Comparison of ENCODE assay signal across 28 cellular contexts in the genomic region with DNA sequence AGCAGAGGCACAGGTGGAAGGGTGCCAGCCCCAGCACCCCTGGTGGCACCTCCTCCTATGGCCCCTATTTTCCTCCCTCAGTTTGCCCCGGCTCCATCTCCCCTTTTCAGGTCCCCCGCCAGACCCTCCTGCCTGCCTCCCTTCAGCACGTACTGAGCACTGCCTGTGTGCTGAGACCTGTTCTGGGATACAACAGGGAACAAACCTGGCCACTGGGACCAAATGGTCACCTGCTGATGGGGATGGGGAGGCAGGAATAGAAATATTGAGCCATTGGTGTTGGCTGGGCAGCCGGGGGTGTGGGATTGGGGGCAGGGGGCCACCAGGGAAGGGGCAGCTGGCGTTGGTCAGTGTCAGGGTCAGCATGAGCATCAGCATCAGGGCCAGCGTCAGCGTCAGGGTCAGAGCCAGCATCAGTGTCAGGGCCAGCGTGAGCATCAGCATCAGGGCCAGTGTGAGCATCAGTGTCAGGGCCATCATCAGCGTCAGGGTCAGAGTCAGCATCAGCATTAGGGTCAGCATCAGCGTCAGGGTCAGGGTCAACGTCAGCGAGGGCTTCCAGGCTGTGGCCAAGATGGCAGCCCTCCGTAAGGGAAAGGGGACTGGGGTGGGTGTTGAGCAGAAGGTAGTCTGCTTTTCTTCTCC. TPM values are rescaled to one million over a fixed set of nuclear protein-coding genes. Genes with fewer than 3 reads are reported as not detected.
DNase-seq lines count a peak whose midpoint lies in the region; ATAC-seq and TF ChIP-seq lines count a peak whose summit lies in the region.
"Had no signal": no experiment of that assay in that cellular context is flagged by ENCODE, and none has a peak within 500 bp of the region (broad histone marks: within the 10 kb centered on the region; RNA-seq: fewer than 3 reads in every experiment).

No MANE protein-coding gene starts in this region.

- H3K4me2 ChIP-seq in BLaER1: peak overlapping the region; percentile 52
- H3K4me2 ChIP-seq: A549, GM23338, PC-9 had no signal

- peaks cover 5% of the 10 kb centered on the region for H3K36me3 Mint-ChIP-seq in Caco-2 (ENCODE audit: insufficient read depth, unreplicated experiment)

- ATAC-seq in left lobe of liver (no peak), GM19395 (IDR thresholded peaks at IDR 0.05; ENCODE audit: unreplicated experiment) (no peak)
- ATAC-seq: A549, GM23338, Right ventricle myocardium inferior, SK-N-SH treated with all-trans-retinoic acid at 6 μM for 48 hours had no signal

- CTCF ChIA-PET in Caco-2 (lab: Charles Lee): no interaction called here

- peaks cover 44% of the 10 kb centered on the region for H3K4me1 ChIP-seq in BLaER1
- H3K4me1 ChIP-seq in Caco-2: no peaks in the 10 kb centered on the region
- H3K4me1 ChIP-seq: A549, SJCRH30 had no signal

- DNase-seq in H7 (peak; percentile 26), left lobe of liver (ENCODE audit: low spot score) (peak; percentile 40), ureter (ENCODE audit: low spot score) (peak; percentile 42), DMS79 treated with DMSO at 0.1 percent for 48 hours (lab: John Stamatoyannopoulos, UW) (no peak), Caco-2 (no peak)
- DNase-seq: Calu3; CD8-positive, alpha-beta memory T cell; DMS153; HFFc6; KG1; MG63; NCI-H1105 treated with DMSO at 0.1 percent for 48 hours; NCI-H146; NCI-H2029; NCI-H446; NCI-H524 treated with DMSO at 0.1 percent for 48 hours; NCI-H774; NK-92 treated with Interleukin-12 subunit alpha and Interleukin-12 subunit beta, amount 100 ng/mL, for 24 hours; PC-9; SJCRH30 had no signal

- no peak overlapping the region for H3K9ac ChIP-seq in BLaER1

- H3K4me3 Mint-ChIP-seq in Caco-2 (ENCODE audit: unreplicated experiment): no peak overlapping the region
- H3K4me3 Mint-ChIP-seq: CD14-positive monocyte, GM23338, HFFc6 had no signal

- BruUV-seq in Caco-2 (replicated peaks; lab: Mats Ljungman, UMichigan): no TSS peak

- H4K20me1 ChIP-seq in BLaER1: peaks cover 85% of the 10 kb centered on the region

- no peaks in the 10 kb centered on the region for H3K9me3 Mint-ChIP-seq in Caco-2 (ENCODE audit: unreplicated experiment)
- H3K9me3 Mint-ChIP-seq: CD8-positive, alpha-beta memory T cell; HFFc6 had no signal

- no peak overlapping the region for H3K27ac ChIP-seq in BLaER1
- H3K27ac ChIP-seq: A549, PC-9, SJCRH30 had no signal

- no peak overlapping the region for H3K27ac Mint-ChIP-seq in Caco-2 (ENCODE audit: unreplicated experiment)
- H3K27ac Mint-ChIP-seq: CD14-positive monocyte, GM23338, HFFc6 had no signal

- H3K27me3 ChIP-seq in BLaER1: no peaks in the 10 kb centered on the region
- no peaks in the 10 kb centered on the region for H3K27me3 ChIP-seq in H7 (ENCODE audit: control insufficient read depth, insufficient read depth, low read length)
- no peaks in the 10 kb centered on the region for H3K27me3 ChIP-seq in Caco-2 (replicated peaks; ENCODE audit: control insufficient read depth, insufficient read depth, low read length)
- H3K27me3 ChIP-seq: MG63, SJCRH30 had no signal

- H3K27me3 Mint-ChIP-seq in Caco-2 (ENCODE audit: insufficient read depth, unreplicated experiment): no peaks in the 10 kb centered on the region
- H3K27me3 Mint-ChIP-seq: CD8-positive, alpha-beta memory T cell had no signal

- TF ChIP-seq CTCF in Caco-2 (IDR thresholded peaks at IDR 0.05; ENCODE audit: insufficient read depth in 1 of 2, low read depth in 1 of 2, low read length in 1 of 2, severe bottlenecking in 1 of 2, unreplicated experiment in 1 of 2): no peak

- H3K4me3 ChIP-seq in BLaER1 (no peak overlapping the region), H7 (ENCODE audit: insufficient read depth, low read depth, low read length) (no peak overlapping the region), Caco-2 (ENCODE audit: low read depth, low read length) (no peak overlapping the region)
- H3K4me3 ChIP-seq: A549, GM23338, HAP-1, MG63, PC-9, SJCRH30 had no signal

- POLR2A ChIA-PET in Caco-2 (lab: Charles Lee): no interaction called here

- H3K9me3 ChIP-seq in BLaER1 (no peaks in the 10 kb centered on the region), Caco-2 (no peaks in the 10 kb centered on the region)
- H3K9me3 ChIP-seq: A549, HAP-1, MG63, SJCRH30 had no signal

- intact Hi-C loops in Caco-2 (cut with micrococcal nuclease; ENCODE audit: unreplicated experiment): no loop called here

- no peaks in the 10 kb centered on the region for H3K4me1 Mint-ChIP-seq in Caco-2 (ENCODE audit: low read depth, unreplicated experiment)

- H3K36me3 ChIP-seq in BLaER1 (peaks cover 64% of the 10 kb centered on the region), H7 (replicated peaks; ENCODE audit: control insufficient read depth, insufficient read depth, low read length) (peaks cover 17% of the 10 kb centered on the region), Caco-2 (ENCODE audit: control insufficient read depth, insufficient read depth, low read length) (0 out of 2 replicates have a peak, but pooled peaks cover 2% of the 10 kb centered on the region)

RNA-seq across cellular contexts. Expression of gene ZNF74, which starts 7.5 kb away (rescaled TPM):
- 67.5 and 69.6 TPM in 2 replicates for total RNA-seq in H7 (2014; rRNA removed; shearing (Covaris generic))
- total RNA-seq in left lobe of liver (5.7 TPM), ureter (9.0 TPM), Caco-2 (2022) (14.5 and 15.6 TPM in 2 replicates)

RNA-seq across cellular contexts. Expression of gene SCARF2, which starts 36.1 kb away (rescaled TPM):
- 11.5 and 15.0 TPM in 2 replicates for total RNA-seq in H7 (2014; rRNA removed; shearing (Covaris generic))
- total RNA-seq in left lobe of liver (2.2 TPM), ureter (11.0 TPM), Caco-2 (2022) (0.58 and 0.73 TPM in 2 replicates)

Comparison
In these comparisons a context has a peak if more than half of its experiments do, and no peak if none do; other contexts are left out.
1. DNase-seq: peak in H7 (single experiment), left lobe of liver (single experiment) and ureter (single experiment); none in DMS79 treated with DMSO at 0.1 percent for 48 hours (single experiment) and Caco-2 (0 of 2).